15 cellular contexts compared by ENCODE assay signal in genomic region chr11:108269583-108269982, GRCh38.
"Had no signal": no experiment of that assay in that cellular context is flagged by ENCODE, and none has a peak within 500 bp of the region (broad histone marks: within the 10 kb centered on the region; RNA-seq: fewer than 3 reads in every experiment).

No MANE protein-coding gene starts in this region.

- DNase-seq: activated CD4-positive, alpha-beta T cell treated with anti-CD3 and anti-CD28 coated beads, Interleukin-2, amount 10 ng/mL, durations not matched to agents 24 days and 14 days; activated T-cell treated with anti-CD3 and anti-CD28 coated beads, Interleukin-2, amount 50 U/mL, for 1 hour; amygdala; brain microvascular endothelial cell; dermis blood vessel endothelial cell; lower lobe of right lung; sigmoid colon; SJCRH30; stimulated activated CD4-positive, alpha-beta T cell treated with anti-CD3 and anti-CD28 coated beads, Interleukin-12 subunit alpha, Interleukin-12 subunit beta, amount 100 ng/mL, for 4 hours; stomach; SW 1271; T-helper 9 cell had no signal

- H3K27me3 Mint-ChIP-seq: activated CD4-positive, alpha-beta T cell treated with anti-CD3 and anti-CD28 coated beads, Interleukin-2, amount 10 ng/mL, durations not matched to agents 24 days and 14 days had no signal

- ATAC-seq: esophagus mucosa, lower lobe of right lung had no signal

- H3K4me1 Mint-ChIP-seq: nephron had no signal

- FAIRE-seq: endometrium had no signal

- H3K27ac Mint-ChIP-seq: activated CD4-positive, alpha-beta T cell treated with anti-CD3 and anti-CD28 coated beads, Interleukin-2, amount 10 ng/mL, durations not matched to agents 24 days and 14 days; nephron had no signal

- H3K4me3 Mint-ChIP-seq: activated CD4-positive, alpha-beta T cell treated with anti-CD3 and anti-CD28 coated beads, Interleukin-2, amount 10 ng/mL, durations not matched to agents 24 days and 14 days; nephron had no signal
